ENCODE assay signal across 8 cellular contexts in the genomic region with DNA sequence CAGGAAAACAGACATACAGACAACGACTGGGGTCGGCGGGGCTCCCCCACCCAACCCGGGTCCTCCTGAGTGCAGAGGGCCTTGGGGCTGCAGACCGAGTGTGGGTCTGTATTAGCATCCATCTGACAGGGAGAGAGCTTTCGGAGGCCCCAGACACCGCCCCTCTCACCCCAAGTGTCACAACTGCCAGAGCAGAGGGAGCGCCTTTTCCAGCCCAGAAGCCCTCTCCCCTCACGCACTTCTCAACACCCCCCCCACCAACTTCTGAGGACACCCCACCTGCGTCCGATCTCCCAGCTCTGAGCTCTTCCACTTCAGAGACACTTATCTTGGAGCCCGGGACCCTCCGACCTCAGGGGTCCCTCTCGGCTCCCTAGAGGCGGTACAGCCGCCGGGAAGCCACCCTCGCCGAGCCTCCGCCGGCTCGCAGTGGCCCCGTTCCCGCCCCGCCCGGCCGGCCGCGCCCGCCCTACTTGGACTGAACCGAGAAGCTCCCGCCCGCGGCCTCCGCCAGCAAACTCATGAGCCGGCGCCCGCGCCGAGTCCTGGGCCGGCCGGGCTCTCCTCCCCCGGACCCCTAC. TPM values are rescaled to one million over a fixed set of nuclear protein-coding genes. Genes with fewer than 3 reads are reported as not detected.
DNase-seq lines count a peak whose midpoint lies in the region; ATAC-seq, FAIRE-seq and TF ChIP-seq lines count a peak whose summit lies in the region.

No MANE protein-coding gene starts in this region.

- peaks cover 50% of the 10 kb centered on the region for H3K4me1 Mint-ChIP-seq in T-helper 2 cell treated with Interferon-gamma antibody and Interleukin-4, amounts not matched to agents 5 μg/mL and 100 μg/mL, for 36 hours (ENCODE audit: low read depth)
- peaks cover 19% of the 10 kb centered on the region for H3K4me1 Mint-ChIP-seq in mesothelial cell of epicardium

- H3K36me3 Mint-ChIP-seq in T-helper 2 cell treated with Interferon-gamma antibody and Interleukin-4, amounts not matched to agents 5 μg/mL and 100 μg/mL, for 36 hours (ENCODE audit: low read depth) = peaks cover 27% of the 10 kb centered on the region
- H3K36me3 Mint-ChIP-seq in mesothelial cell of epicardium = no peaks in the 10 kb centered on the region

- no peak for DNase-seq in A549 (ENCODE audit: low read depth in 1 of 2, low spot score in 1 of 2)
- peak; percentile 39 for DNase-seq in T-helper 2 cell treated with Interferon-gamma antibody and Interleukin-4, amounts not matched to agents 5 μg/mL and 100 μg/mL, for 36 hours (ENCODE audit: low spot score)
- DNase-seq in coronary artery (ENCODE audit: low spot score) = no peak
- DNase-seq in mesothelial cell of epicardium (ENCODE audit: low spot score in 2 of 2, unreplicated experiment in 2 of 2) = no peak
- DNase-seq in upper lobe of left lung = peak in 1 of 2 donors; percentile 95
- DNase-seq in urothelium cell line (ENCODE audit: low spot score) = no peak

- H3K27ac ChIP-seq in A549 (peak overlapping the region; percentile 95 to 98), coronary artery (peak overlapping the region; percentile 89 to 99), upper lobe of left lung (peak overlapping the region; percentile 96 to 100 (median 98))

- H3K27ac Mint-ChIP-seq in T-helper 2 cell treated with Interferon-gamma antibody and Interleukin-4, amounts not matched to agents 5 μg/mL and 100 μg/mL, for 36 hours = peak overlapping the region; percentile 98
- H3K27ac Mint-ChIP-seq in mesothelial cell of epicardium = peak overlapping the region; percentile 60

- H3K4me2 ChIP-seq in A549 = peak overlapping the region; percentile 84

- no peak for TF ChIP-seq EP300 in A549 (IDR thresholded peaks at IDR 0.05)
- no peak for TF ChIP-seq EP300 in upper lobe of left lung (IDR thresholded peaks at IDR 0.05)

- no peak for TF ChIP-seq RAD21 in A549 (conservative IDR thresholded peaks at IDR 0.05 in 1 of 2, IDR thresholded peaks at IDR 0.05 in 1 of 2)

- peak overlapping the region; percentile 99 for H3K4me3 Mint-ChIP-seq in T-helper 2 cell treated with Interferon-gamma antibody and Interleukin-4, amounts not matched to agents 5 μg/mL and 100 μg/mL, for 36 hours
- H3K4me3 Mint-ChIP-seq in mesothelial cell of epicardium = peak overlapping the region; percentile 78

- WGBS in A549 (ENCODE audit: missing lambda C conversion rate) = 2% methylated on average over 9 of the region's 43 CpGs
- WGBS in upper lobe of left lung, 2 donors = 0% methylated on average over 11 to 17 of the region's 43 CpGs

- peaks cover 37% of the 10 kb centered on the region for H3K4me1 ChIP-seq in A549
- peaks cover 42 to 51% (median 46%) of the 10 kb centered on the region in 4 donors for H3K4me1 ChIP-seq in upper lobe of left lung

- FAIRE-seq in A549 (lab: Jason Lieb, UNC) (no peak), urothelium cell line (lab: Jason Lieb, UNC) (no peak)

- H3K27me3 ChIP-seq in upper lobe of left lung = no peaks in the 10 kb centered on the region

- no peak for TF ChIP-seq CTCF in A549 (IDR thresholded peaks at IDR 0.05)
- TF ChIP-seq CTCF in coronary artery (IDR thresholded peaks at IDR 0.05) = no peak
- no peak for TF ChIP-seq CTCF in mesothelial cell of epicardium (IDR thresholded peaks at IDR 0.05; ENCODE audit: unreplicated experiment)
- TF ChIP-seq CTCF in upper lobe of left lung (IDR thresholded peaks at IDR 0.05) = no peak

- H3K9me3 ChIP-seq in A549 (no peaks in the 10 kb centered on the region), upper lobe of left lung (no peaks in the 10 kb centered on the region)

- H3K9me3 Mint-ChIP-seq in T-helper 2 cell treated with Interferon-gamma antibody and Interleukin-4, amounts not matched to agents 5 μg/mL and 100 μg/mL, for 36 hours = no peaks in the 10 kb centered on the region
- H3K9me3 Mint-ChIP-seq in mesothelial cell of epicardium = no peaks in the 10 kb centered on the region

- TF ChIP-seq POLR2A in A549 (IDR thresholded peaks at IDR 0.05; ENCODE audit: low read length) = no peak
- TF ChIP-seq POLR2A in upper lobe of left lung (IDR thresholded peaks at IDR 0.05) = no peak

- POLR2A ChIA-PET in A549 (lab: Yijun Ruan, JAX) = interaction anchor here (0.9 to 2.2 kb wide), 8 partner anchors 9 to 232 kb away, joined by 4 to 44 read pairs (median 7); partner anchors contain the start of genes PGAP2 and STIM1

- ATAC-seq in A549 (peak; percentile 48 to 49), GM21717 (IDR thresholded peaks at IDR 0.05; ENCODE audit: unreplicated experiment) (peak; percentile 6), upper lobe of left lung (ENCODE audit: low FRiP score in 2 of 2) (peak; percentile 3 to 60), GM18517 (IDR thresholded peaks at IDR 0.05; ENCODE audit: unreplicated experiment) (no peak)

- H3K4me3 ChIP-seq in A549 (peak overlapping the region; percentile 84), coronary artery (peak overlapping the region; percentile 91), upper lobe of left lung (peak overlapping the region; percentile 77 to 89 (median 86))

- CTCF ChIA-PET in A549 (lab: Yijun Ruan, JAX) = interaction anchor here (0.9 to 27.8 kb wide), 7 partner anchors 8 to 229 kb away, joined by 3 to 919 read pairs (median 18); partner anchors contain the start of genes PGAP2 and STIM1

- no peaks in the 10 kb centered on the region for H3K27me3 Mint-ChIP-seq in T-helper 2 cell treated with Interferon-gamma antibody and Interleukin-4, amounts not matched to agents 5 μg/mL and 100 μg/mL, for 36 hours (ENCODE audit: low read depth)
- no peaks in the 10 kb centered on the region for H3K27me3 Mint-ChIP-seq in mesothelial cell of epicardium (ENCODE audit: low read depth)

- H3K36me3 ChIP-seq in upper lobe of left lung = no peaks in the 10 kb centered on the region

TF ChIP-seq in A549, 52 proteins besides CTCF, POLR2A, EP300 and RAD21:
- TF ChIP-seq KDM1A (IDR thresholded peaks at IDR 0.05; ENCODE audit: low read depth) = no peak
- no peak for TF ChIP-seq ZC3H11A (IDR thresholded peaks at IDR 0.05)
- TF ChIP-seq BHLHE40 (IDR thresholded peaks at IDR 0.05; ENCODE audit: low read depth, low read length) = no peak
- no peak for TF ChIP-seq SREBF2 (IDR thresholded peaks at IDR 0.05)
- no peak for TF ChIP-seq HES2 (IDR thresholded peaks at IDR 0.05)
- TF ChIP-seq FOSB (CRISPR knock-in tag; IDR thresholded peaks at IDR 0.05) = no peak
- no peak for TF ChIP-seq ESRRA (IDR thresholded peaks at IDR 0.05; ENCODE audit: borderline replicate concordance, low read length)
- no peak for TF ChIP-seq FOSL2 (IDR thresholded peaks at IDR 0.05)
- no peak for TF ChIP-seq FOSL2 (CRISPR knock-in tag; IDR thresholded peaks at IDR 0.05)

RNA-seq across cellular contexts. Expression of gene RHOG, which starts 0.4 kb away (rescaled TPM):
- polyA plus RNA-seq in A549 (2011; rRNA removed) (41.1 and 54.3 TPM in 2 replicates), A549 (2017; fragmentation: RNase III; extraction: RNeasy Plus Mini Kit Qiagen cat#74134 plus additional on column Dnase treatment) (55.0 to 64.3 TPM (median 62.2 TPM) in 3 replicates)
- polyA plus RNA-seq in A549 (2012; cell fraction: cytosol; rRNA removed) = 111 and 157 TPM in 2 replicates
- polyA plus RNA-seq in A549 (2012; cell fraction: nucleus; rRNA removed) = 59.8 and 100 TPM in 2 replicates
- 87.2 and 95.3 TPM in 2 replicates for polyA minus RNA-seq in A549 (2011; rRNA and poly(A)+ RNA removed)
- total RNA-seq in mesothelial cell of epicardium (23.8 to 24.7 TPM (median 24.2 TPM) in 3 replicates), upper lobe of left lung (100 to 1,000 TPM in 2 of 6 donors, 10 to 100 TPM in 4; 67.0 to 137 (median 85.1) TPM)

RNA-seq across cellular contexts. Expression of gene STIM1, which starts 15.1 kb away (rescaled TPM):
- polyA plus RNA-seq in A549 (2011; rRNA removed) (38.7 and 42.5 TPM in 2 replicates), A549 (2017; fragmentation: RNase III; extraction: RNeasy Plus Mini Kit Qiagen cat#74134 plus additional on column Dnase treatment) (32.8 to 35.3 TPM (median 35.2 TPM) in 3 replicates)
- 22.4 and 26.1 TPM in 2 replicates for polyA plus RNA-seq in A549 (2012; cell fraction: cytosol; rRNA removed)
- polyA plus RNA-seq in A549 (2012; cell fraction: nucleus; rRNA removed) = 40.8 and 56.0 TPM in 2 replicates
- 60.6 and 70.8 TPM in 2 replicates for polyA minus RNA-seq in A549 (2011; rRNA and poly(A)+ RNA removed)
- total RNA-seq in mesothelial cell of epicardium (41.2 to 43.9 TPM (median 43.7 TPM) in 3 replicates), upper lobe of left lung (10 to 100 TPM; 39.7 to 81.8 (median 56.5) TPM)

RNA-seq across cellular contexts. Expression of gene PGAP2, which starts 32.0 kb away (rescaled TPM):
- polyA plus RNA-seq in A549 (2011; rRNA removed) (35.2 and 49.2 TPM in 2 replicates), A549 (2017; fragmentation: RNase III; extraction: RNeasy Plus Mini Kit Qiagen cat#74134 plus additional on column Dnase treatment) (31.4 to 32.4 TPM (median 32.1 TPM) in 3 replicates)
- polyA plus RNA-seq in A549 (2012; cell fraction: cytosol; rRNA removed) = 47.6 and 65.5 TPM in 2 replicates
- polyA plus RNA-seq in A549 (2012; cell fraction: nucleus; rRNA removed) = 65.2 and 78.0 TPM in 2 replicates
- polyA minus RNA-seq in A549 (2011; rRNA and poly(A)+ RNA removed) = 49.4 and 59.3 TPM in 2 replicates
- total RNA-seq in mesothelial cell of epicardium (43.2 to 47.6 TPM (median 47.4 TPM) in 3 replicates), upper lobe of left lung (100 to 1,000 TPM in 1 of 6 donors, 10 to 100 TPM in 5; 19.5 to 106 (median 25.2) TPM)

RNA-seq across cellular contexts. Expression of gene NUP98, which starts 43.0 kb away (rescaled TPM):
- polyA plus RNA-seq in A549 (2011; rRNA removed) (121 and 152 TPM in 2 replicates), A549 (2017; fragmentation: RNase III; extraction: RNeasy Plus Mini Kit Qiagen cat#74134 plus additional on column Dnase treatment) (51.9 to 54.2 TPM (median 53.0 TPM) in 3 replicates)
- 90.1 and 114 TPM in 2 replicates for polyA plus RNA-seq in A549 (2012; cell fraction: cytosol; rRNA removed)
- polyA plus RNA-seq in A549 (2012; cell fraction: nucleus; rRNA removed) = 307 and 359 TPM in 2 replicates
- polyA minus RNA-seq in A549 (2011; rRNA and poly(A)+ RNA removed) = 354 and 372 TPM in 2 replicates
- total RNA-seq in mesothelial cell of epicardium (82.6 to 85.4 TPM (median 83.3 TPM) in 3 replicates), upper lobe of left lung (100 to 1,000 TPM in 2 of 6 donors, 10 to 100 TPM in 4; 66.6 to 127 (median 86.1) TPM)
